ENCODE assay signal across 1 cellular context in the genomic region with DNA sequence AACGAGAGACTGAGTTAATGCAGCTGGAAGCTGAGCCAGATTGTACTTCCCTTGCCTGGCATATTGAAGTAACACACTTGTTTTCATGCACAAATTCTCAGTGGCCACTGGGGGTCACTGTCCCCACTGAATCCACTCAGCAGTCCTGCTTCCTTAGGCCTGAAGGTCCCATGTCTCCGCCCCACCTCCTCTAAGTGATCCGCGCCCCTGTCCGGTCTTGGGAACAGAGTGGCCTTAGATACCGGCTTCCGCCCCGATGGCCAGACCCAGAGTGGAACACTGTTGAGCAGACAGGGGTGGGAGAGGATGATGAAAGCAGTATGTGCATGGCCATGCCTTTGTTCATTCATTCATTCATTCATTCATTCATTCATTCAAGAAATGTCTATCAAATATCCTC.
TF ChIP-seq lines count a peak whose summit lies in the region.

No MANE protein-coding gene starts in this region.

TF ChIP-seq in GM12878, 131 proteins besides CTCF, POLR2A, EP300 and RAD21 (continued from another document):
- TF ChIP-seq FOXM1 (IDR thresholded peaks at IDR 0.05; ENCODE audit: low read depth, low read length): no peak
- TF ChIP-seq, protein P1, sequence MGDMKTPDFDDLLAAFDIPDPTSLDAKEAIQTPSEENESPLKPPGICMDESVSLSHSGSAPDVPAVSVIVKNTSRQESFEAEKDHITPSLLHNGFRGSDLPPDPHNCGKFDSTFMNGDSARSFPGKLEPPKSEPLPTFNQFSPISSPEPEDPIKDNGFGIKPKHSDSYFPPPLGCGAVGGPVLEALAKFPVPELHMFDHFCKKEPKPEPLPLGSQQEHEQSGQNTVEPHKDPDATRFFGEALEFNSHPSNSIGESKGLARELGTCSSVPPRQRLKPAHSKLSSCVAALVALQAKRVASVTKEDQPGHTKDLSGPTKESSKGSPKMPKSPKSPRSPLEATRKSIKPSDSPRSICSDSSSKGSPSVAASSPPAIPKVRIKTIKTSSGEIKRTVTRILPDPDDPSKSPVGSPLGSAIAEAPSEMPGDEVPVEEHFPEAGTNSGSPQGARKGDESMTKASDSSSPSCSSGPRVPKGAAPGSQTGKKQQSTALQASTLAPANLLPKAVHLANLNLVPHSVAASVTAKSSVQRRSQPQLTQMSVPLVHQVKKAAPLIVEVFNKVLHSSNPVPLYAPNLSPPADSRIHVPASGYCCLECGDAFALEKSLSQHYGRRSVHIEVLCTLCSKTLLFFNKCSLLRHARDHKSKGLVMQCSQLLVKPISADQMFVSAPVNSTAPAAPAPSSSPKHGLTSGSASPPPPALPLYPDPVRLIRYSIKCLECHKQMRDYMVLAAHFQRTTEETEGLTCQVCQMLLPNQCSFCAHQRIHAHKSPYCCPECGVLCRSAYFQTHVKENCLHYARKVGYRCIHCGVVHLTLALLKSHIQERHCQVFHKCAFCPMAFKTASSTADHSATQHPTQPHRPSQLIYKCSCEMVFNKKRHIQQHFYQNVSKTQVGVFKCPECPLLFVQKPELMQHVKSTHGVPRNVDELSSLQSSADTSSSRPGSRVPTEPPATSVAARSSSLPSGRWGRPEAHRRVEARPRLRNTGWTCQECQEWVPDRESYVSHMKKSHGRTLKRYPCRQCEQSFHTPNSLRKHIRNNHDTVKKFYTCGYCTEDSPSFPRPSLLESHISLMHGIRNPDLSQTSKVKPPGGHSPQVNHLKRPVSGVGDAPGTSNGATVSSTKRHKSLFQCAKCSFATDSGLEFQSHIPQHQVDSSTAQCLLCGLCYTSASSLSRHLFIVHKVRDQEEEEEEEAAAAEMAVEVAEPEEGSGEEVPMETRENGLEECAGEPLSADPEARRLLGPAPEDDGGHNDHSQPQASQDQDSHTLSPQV (IDR thresholded peaks at IDR 0.05): no peak
- no peak for TF ChIP-seq SPI1 (IDR thresholded peaks at IDR 0.05; ENCODE audit: borderline replicate concordance, insufficient read depth, low read depth, low read length)
- TF ChIP-seq ZNF217 (IDR thresholded peaks at IDR 0.05): no peak
- TF ChIP-seq KLF5 (IDR thresholded peaks at IDR 0.05; ENCODE audit: partially characterized antibody): no peak
- TF ChIP-seq RBBP5 (conservative IDR thresholded peaks at IDR 0.05): no peak
- no peak for TF ChIP-seq REST (IDR thresholded peaks at IDR 0.05; ENCODE audit: low read depth, low read length)
- no peak for TF ChIP-seq EZH2 (IDR thresholded peaks at IDR 0.05; ENCODE audit: borderline replicate concordance, control insufficient read depth, low read depth, low read length)
- TF ChIP-seq, protein P2, sequence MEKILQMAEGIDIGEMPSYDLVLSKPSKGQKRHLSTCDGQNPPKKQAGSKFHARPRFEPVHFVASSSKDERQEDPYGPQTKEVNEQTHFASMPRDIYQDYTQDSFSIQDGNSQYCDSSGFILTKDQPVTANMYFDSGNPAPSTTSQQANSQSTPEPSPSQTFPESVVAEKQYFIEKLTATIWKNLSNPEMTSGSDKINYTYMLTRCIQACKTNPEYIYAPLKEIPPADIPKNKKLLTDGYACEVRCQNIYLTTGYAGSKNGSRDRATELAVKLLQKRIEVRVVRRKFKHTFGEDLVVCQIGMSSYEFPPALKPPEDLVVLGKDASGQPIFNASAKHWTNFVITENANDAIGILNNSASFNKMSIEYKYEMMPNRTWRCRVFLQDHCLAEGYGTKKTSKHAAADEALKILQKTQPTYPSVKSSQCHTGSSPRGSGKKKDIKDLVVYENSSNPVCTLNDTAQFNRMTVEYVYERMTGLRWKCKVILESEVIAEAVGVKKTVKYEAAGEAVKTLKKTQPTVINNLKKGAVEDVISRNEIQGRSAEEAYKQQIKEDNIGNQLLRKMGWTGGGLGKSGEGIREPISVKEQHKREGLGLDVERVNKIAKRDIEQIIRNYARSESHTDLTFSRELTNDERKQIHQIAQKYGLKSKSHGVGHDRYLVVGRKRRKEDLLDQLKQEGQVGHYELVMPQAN (conservative IDR thresholded peaks at IDR 0.05): no peak
- TF ChIP-seq, protein P3, sequence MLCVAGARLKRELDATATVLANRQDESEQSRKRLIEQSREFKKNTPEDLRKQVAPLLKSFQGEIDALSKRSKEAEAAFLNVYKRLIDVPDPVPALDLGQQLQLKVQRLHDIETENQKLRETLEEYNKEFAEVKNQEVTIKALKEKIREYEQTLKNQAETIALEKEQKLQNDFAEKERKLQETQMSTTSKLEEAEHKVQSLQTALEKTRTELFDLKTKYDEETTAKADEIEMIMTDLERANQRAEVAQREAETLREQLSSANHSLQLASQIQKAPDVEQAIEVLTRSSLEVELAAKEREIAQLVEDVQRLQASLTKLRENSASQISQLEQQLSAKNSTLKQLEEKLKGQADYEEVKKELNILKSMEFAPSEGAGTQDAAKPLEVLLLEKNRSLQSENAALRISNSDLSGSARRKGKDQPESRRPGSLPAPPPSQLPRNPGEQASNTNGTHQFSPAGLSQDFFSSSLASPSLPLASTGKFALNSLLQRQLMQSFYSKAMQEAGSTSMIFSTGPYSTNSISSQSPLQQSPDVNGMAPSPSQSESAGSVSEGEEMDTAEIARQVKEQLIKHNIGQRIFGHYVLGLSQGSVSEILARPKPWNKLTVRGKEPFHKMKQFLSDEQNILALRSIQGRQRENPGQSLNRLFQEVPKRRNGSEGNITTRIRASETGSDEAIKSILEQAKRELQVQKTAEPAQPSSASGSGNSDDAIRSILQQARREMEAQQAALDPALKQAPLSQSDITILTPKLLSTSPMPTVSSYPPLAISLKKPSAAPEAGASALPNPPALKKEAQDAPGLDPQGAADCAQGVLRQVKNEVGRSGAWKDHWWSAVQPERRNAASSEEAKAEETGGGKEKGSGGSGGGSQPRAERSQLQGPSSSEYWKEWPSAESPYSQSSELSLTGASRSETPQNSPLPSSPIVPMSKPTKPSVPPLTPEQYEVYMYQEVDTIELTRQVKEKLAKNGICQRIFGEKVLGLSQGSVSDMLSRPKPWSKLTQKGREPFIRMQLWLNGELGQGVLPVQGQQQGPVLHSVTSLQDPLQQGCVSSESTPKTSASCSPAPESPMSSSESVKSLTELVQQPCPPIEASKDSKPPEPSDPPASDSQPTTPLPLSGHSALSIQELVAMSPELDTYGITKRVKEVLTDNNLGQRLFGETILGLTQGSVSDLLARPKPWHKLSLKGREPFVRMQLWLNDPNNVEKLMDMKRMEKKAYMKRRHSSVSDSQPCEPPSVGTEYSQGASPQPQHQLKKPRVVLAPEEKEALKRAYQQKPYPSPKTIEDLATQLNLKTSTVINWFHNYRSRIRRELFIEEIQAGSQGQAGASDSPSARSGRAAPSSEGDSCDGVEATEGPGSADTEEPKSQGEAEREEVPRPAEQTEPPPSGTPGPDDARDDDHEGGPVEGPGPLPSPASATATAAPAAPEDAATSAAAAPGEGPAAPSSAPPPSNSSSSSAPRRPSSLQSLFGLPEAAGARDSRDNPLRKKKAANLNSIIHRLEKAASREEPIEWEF (IDR thresholded peaks at IDR 0.05; ENCODE audit: insufficient replicate concordance, low read depth, low read length): no peak
- peak; percentile 74 for TF ChIP-seq SMC3 (IDR thresholded peaks at IDR 0.05; ENCODE audit: borderline replicate concordance, low read length)
- TF ChIP-seq SMARCA5 (IDR thresholded peaks at IDR 0.05): 0 out of 2 replicates have a peak, but pooled peaks have one; percentile 30
- no peak for TF ChIP-seq ZSCAN29 (IDR thresholded peaks at IDR 0.05)
- no peak for TF ChIP-seq PML (IDR thresholded peaks at IDR 0.05; ENCODE audit: low read length)
- TF ChIP-seq, protein P4, sequence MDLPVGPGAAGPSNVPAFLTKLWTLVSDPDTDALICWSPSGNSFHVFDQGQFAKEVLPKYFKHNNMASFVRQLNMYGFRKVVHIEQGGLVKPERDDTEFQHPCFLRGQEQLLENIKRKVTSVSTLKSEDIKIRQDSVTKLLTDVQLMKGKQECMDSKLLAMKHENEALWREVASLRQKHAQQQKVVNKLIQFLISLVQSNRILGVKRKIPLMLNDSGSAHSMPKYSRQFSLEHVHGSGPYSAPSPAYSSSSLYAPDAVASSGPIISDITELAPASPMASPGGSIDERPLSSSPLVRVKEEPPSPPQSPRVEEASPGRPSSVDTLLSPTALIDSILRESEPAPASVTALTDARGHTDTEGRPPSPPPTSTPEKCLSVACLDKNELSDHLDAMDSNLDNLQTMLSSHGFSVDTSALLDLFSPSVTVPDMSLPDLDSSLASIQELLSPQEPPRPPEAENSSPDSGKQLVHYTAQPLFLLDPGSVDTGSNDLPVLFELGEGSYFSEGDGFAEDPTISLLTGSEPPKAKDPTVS (IDR thresholded peaks at IDR 0.05; ENCODE audit: low read depth, low read length): no peak
- TF ChIP-seq IKZF1 (conservative IDR thresholded peaks at IDR 0.05): peak; percentile 36; the same call in 1 of the 2 replicates
- no peak for TF ChIP-seq ATF7 (IDR thresholded peaks at IDR 0.05; ENCODE audit: low read depth)
- TF ChIP-seq CBX5 (IDR thresholded peaks at IDR 0.05; ENCODE audit: low read depth): no peak
- TF ChIP-seq JUND (IDR thresholded peaks at IDR 0.05; ENCODE audit: low read depth, low read length): no peak
- TF ChIP-seq ZNF24 (IDR thresholded peaks at IDR 0.05): peak; percentile 99
- TF ChIP-seq BCL11A (IDR thresholded peaks at IDR 0.05; ENCODE audit: low read depth, low read length): no peak
- TF ChIP-seq, protein P5, sequence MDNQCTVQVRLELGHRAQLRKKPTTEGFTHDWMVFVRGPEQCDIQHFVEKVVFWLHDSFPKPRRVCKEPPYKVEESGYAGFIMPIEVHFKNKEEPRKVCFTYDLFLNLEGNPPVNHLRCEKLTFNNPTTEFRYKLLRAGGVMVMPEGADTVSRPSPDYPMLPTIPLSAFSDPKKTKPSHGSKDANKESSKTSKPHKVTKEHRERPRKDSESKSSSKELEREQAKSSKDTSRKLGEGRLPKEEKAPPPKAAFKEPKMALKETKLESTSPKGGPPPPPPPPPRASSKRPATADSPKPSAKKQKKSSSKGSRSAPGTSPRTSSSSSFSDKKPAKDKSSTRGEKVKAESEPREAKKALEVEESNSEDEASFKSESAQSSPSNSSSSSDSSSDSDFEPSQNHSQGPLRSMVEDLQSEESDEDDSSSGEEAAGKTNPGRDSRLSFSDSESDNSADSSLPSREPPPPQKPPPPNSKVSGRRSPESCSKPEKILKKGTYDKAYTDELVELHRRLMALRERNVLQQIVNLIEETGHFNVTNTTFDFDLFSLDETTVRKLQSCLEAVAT (IDR thresholded peaks at IDR 0.05): no peak
- TF ChIP-seq MXI1 (IDR thresholded peaks at IDR 0.05; ENCODE audit: low read depth, low read length): no peak
- TF ChIP-seq MYB (IDR thresholded peaks at IDR 0.05; ENCODE audit: borderline replicate concordance, low read depth, low read length): no peak
- TF ChIP-seq MAX (IDR thresholded peaks at IDR 0.05; ENCODE audit: low read depth, low read length): no peak
- TF ChIP-seq IRF4 (IDR thresholded peaks at IDR 0.05; ENCODE audit: low read depth, low read length): 0 out of 2 replicates have a peak, but pooled peaks have one; percentile 40
